Comparison of ENCODE assay signal across 1 cellular context in the genomic region with DNA sequence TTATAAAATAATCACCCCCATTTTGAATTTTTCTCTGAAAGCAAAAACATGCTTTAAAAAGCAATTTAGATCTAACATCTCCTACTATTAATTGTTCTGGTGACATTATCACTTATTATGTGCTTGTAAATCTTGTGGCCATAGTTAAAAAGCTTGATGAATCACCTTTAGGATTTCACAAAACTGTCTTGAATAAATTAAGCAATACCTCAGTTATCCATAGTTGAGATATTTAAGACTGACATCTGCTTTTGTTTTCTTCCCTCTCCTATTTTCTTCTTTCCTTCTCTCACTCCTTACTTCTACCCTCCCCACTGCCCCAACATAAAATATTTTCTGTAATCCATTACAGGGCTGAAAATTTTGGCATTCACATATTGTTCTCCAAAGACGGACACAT.
TF ChIP-seq lines count a peak whose summit lies in the region.

No MANE protein-coding gene starts in this region.

TF ChIP-seq in GM23338, 12 proteins besides CTCF, POLR2A, EP300 and RAD21 (continued from another document):
- TF ChIP-seq, protein P1, sequence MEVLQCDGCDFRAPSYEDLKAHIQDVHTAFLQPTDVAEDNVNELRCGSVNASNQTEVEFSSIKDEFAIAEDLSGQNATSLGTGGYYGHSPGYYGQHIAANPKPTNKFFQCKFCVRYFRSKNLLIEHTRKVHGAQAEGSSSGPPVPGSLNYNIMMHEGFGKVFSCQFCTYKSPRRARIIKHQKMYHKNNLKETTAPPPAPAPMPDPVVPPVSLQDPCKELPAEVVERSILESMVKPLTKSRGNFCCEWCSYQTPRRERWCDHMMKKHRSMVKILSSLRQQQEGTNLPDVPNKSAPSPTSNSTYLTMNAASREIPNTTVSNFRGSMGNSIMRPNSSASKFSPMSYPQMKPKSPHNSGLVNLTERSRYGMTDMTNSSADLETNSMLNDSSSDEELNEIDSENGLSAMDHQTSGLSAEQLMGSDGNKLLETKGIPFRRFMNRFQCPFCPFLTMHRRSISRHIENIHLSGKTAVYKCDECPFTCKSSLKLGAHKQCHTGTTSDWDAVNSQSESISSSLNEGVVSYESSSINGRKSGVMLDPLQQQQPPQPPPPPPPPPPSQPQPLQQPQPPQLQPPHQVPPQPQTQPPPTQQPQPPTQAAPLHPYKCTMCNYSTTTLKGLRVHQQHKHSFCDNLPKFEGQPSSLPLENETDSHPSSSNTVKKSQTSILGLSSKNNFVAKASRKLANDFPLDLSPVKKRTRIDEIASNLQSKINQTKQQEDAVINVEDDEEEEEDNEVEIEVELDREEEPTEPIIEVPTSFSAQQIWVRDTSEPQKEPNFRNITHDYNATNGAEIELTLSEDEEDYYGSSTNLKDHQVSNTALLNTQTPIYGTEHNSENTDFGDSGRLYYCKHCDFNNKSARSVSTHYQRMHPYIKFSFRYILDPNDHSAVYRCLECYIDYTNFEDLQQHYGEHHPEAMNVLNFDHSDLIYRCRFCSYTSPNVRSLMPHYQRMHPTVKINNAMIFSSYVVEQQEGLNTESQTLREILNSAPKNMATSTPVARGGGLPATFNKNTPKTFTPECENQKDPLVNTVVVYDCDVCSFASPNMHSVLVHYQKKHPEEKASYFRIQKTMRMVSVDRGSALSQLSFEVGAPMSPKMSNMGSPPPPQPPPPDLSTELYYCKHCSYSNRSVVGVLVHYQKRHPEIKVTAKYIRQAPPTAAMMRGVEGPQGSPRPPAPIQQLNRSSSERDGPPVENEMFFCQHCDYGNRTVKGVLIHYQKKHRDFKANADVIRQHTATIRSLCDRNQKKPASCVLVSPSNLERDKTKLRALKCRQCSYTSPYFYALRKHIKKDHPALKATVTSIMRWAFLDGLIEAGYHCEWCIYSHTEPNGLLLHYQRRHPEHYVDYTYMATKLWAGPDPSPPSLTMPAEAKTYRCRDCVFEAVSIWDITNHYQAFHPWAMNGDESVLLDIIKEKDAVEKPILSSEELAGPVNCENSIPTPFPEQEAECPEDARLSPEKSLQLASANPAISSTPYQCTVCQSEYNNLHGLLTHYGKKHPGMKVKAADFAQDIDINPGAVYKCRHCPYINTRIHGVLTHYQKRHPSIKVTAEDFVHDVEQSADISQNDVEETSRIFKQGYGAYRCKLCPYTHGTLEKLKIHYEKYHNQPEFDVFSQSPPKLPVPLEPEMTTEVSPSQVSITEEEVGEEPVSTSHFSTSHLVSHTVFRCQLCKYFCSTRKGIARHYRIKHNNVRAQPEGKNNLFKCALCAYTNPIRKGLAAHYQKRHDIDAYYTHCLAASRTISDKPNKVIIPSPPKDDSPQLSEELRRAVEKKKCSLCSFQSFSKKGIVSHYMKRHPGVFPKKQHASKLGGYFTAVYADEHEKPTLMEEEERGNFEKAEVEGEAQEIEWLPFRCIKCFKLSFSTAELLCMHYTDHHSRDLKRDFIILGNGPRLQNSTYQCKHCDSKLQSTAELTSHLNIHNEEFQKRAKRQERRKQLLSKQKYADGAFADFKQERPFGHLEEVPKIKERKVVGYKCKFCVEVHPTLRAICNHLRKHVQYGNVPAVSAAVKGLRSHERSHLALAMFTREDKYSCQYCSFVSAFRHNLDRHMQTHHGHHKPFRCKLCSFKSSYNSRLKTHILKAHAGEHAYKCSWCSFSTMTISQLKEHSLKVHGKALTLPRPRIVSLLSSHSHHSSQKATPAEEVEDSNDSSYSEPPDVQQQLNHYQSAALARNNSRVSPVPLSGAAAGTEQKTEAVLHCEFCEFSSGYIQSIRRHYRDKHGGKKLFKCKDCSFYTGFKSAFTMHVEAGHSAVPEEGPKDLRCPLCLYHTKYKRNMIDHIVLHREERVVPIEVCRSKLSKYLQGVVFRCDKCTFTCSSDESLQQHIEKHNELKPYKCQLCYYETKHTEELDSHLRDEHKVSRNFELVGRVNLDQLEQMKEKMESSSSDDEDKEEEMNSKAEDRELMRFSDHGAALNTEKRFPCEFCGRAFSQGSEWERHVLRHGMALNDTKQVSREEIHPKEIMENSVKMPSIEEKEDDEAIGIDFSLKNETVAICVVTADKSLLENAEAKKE (CRISPR knock-in tag; IDR thresholded peaks at IDR 0.05): no peak
- TF ChIP-seq CREB1 (CRISPR knock-in tag; IDR thresholded peaks at IDR 0.05; ENCODE audit: low read depth) (no peak), STAT1 (IDR thresholded peaks at IDR 0.05; ENCODE audit: unreplicated experiment) (no peak), ZNF114 (CRISPR knock-in tag; IDR thresholded peaks at IDR 0.05) (no peak), EZH2 (IDR thresholded peaks at IDR 0.05; ENCODE audit: low read depth, unreplicated experiment) (no peak), POLR2AphosphoS5 (IDR thresholded peaks at IDR 0.05; ENCODE audit: low read depth) (no peak), JUNB (IDR thresholded peaks at IDR 0.05; ENCODE audit: unreplicated experiment) (no peak), EZH2phosphoT487 (IDR thresholded peaks at IDR 0.05; ENCODE audit: unreplicated experiment) (no peak)
- TF ChIP-seq, protein P2, sequence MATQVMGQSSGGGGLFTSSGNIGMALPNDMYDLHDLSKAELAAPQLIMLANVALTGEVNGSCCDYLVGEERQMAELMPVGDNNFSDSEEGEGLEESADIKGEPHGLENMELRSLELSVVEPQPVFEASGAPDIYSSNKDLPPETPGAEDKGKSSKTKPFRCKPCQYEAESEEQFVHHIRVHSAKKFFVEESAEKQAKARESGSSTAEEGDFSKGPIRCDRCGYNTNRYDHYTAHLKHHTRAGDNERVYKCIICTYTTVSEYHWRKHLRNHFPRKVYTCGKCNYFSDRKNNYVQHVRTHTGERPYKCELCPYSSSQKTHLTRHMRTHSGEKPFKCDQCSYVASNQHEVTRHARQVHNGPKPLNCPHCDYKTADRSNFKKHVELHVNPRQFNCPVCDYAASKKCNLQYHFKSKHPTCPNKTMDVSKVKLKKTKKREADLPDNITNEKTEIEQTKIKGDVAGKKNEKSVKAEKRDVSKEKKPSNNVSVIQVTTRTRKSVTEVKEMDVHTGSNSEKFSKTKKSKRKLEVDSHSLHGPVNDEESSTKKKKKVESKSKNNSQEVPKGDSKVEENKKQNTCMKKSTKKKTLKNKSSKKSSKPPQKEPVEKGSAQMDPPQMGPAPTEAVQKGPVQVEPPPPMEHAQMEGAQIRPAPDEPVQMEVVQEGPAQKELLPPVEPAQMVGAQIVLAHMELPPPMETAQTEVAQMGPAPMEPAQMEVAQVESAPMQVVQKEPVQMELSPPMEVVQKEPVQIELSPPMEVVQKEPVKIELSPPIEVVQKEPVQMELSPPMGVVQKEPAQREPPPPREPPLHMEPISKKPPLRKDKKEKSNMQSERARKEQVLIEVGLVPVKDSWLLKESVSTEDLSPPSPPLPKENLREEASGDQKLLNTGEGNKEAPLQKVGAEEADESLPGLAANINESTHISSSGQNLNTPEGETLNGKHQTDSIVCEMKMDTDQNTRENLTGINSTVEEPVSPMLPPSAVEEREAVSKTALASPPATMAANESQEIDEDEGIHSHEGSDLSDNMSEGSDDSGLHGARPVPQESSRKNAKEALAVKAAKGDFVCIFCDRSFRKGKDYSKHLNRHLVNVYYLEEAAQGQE (IDR thresholded peaks at IDR 0.05; ENCODE audit: unreplicated experiment): no peak
- TF ChIP-seq, protein P3, sequence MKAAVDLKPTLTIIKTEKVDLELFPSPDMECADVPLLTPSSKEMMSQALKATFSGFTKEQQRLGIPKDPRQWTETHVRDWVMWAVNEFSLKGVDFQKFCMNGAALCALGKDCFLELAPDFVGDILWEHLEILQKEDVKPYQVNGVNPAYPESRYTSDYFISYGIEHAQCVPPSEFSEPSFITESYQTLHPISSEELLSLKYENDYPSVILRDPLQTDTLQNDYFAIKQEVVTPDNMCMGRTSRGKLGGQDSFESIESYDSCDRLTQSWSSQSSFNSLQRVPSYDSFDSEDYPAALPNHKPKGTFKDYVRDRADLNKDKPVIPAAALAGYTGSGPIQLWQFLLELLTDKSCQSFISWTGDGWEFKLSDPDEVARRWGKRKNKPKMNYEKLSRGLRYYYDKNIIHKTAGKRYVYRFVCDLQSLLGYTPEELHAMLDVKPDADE (IDR thresholded peaks at IDR 0.05): no peak
